In the genomic region with DNA sequence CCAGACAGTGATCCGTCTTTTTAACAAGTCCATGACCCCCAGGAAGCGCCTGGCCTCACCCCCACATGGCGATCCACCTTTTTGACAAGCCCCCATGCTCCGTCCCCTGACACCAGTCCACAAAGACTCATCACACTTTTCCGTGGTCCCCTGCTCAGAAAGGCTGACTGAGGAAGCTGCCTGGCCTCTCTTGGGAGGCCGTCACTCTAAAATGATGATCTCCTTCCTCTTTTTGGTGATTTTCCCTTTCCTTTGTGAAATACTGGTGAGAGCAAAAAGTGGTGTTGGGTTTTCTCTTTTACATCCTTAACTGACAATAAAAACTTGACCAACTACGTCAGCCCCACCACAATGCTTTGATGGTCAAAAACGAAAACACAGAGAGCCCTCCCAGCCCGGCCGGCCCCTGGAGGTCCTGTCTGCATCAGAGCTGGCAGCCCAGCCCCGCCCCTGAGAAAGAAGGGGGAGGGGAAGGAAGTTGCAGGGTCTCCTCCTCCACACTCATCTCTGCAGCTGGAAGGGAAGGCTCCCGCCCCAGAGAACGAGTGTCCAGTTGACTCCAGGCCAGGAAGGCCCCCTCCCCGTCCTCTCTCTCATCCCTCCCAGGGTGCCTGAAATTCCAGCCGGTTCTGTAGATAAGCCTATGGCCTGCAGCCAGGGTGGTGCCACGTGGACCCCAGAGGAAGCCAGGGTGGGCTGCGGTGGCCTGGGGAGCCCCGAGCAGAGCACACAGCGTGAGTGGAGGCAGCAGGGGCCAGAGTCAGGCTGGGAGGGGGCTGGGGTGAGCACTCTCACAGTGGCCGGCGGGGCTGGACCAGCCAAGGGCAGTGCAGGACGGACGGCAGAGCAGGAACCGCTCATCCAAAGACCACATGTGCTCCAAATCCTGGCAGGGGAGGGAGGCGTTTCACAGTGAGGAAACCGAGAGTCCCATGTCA, we compare ENCODE assay signal across 1 cellular context.
TF ChIP-seq lines count a peak whose summit lies in the region.

No MANE protein-coding gene starts in this region.

TF ChIP-seq in SK-N-SH, 30 proteins besides CTCF, POLR2A, EP300 and RAD21 (continued from another document):
- TF ChIP-seq, protein P1, sequence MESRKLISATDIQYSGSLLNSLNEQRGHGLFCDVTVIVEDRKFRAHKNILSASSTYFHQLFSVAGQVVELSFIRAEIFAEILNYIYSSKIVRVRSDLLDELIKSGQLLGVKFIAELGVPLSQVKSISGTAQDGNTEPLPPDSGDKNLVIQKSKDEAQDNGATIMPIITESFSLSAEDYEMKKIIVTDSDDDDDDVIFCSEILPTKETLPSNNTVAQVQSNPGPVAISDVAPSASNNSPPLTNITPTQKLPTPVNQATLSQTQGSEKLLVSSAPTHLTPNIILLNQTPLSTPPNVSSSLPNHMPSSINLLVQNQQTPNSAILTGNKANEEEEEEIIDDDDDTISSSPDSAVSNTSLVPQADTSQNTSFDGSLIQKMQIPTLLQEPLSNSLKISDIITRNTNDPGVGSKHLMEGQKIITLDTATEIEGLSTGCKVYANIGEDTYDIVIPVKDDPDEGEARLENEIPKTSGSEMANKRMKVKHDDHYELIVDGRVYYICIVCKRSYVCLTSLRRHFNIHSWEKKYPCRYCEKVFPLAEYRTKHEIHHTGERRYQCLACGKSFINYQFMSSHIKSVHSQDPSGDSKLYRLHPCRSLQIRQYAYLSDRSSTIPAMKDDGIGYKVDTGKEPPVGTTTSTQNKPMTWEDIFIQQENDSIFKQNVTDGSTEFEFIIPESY (IDR thresholded peaks at IDR 0.05; ENCODE audit: borderline replicate concordance, low read depth), result no peak
- TF ChIP-seq YY1 (IDR thresholded peaks at IDR 0.05; ENCODE audit: low read depth) (no peak), GABPA (IDR thresholded peaks at IDR 0.05; ENCODE audit: low read depth) (no peak), IRF3 (IDR thresholded peaks at IDR 0.05; ENCODE audit: low read depth, low read length) (no peak), GATA2 (CRISPR knock-in tag; IDR thresholded peaks at IDR 0.05) (peak; percentile 83), CHD2 (IDR thresholded peaks at IDR 0.05; ENCODE audit: low read length, partially characterized antibody) (peak; percentile 26), TCF12 (IDR thresholded peaks at IDR 0.05) (no peak), MEF2A (IDR thresholded peaks at IDR 0.05; ENCODE audit: borderline replicate concordance, low read depth) (no peak), ELF1 (IDR thresholded peaks at IDR 0.05) (no peak), EZH2phosphoT487 (IDR thresholded peaks at IDR 0.05; ENCODE audit: borderline replicate concordance, low read depth) (no peak), NFIC (IDR thresholded peaks at IDR 0.05; ENCODE audit: borderline replicate concordance) (no peak), MXI1 (IDR thresholded peaks at IDR 0.05; ENCODE audit: low read depth, low read length) (peak; percentile 53; the same call in 1 of the 2 replicates), RFX5 (IDR thresholded peaks at IDR 0.05; ENCODE audit: low read length) (no peak), FOXM1 (IDR thresholded peaks at IDR 0.05; ENCODE audit: low read depth) (no peak), TAF1 (IDR thresholded peaks at IDR 0.05; ENCODE audit: borderline replicate concordance, low read depth, low read length) (no peak), RCOR1 (IDR thresholded peaks at IDR 0.05; ENCODE audit: low read length) (no peak; the same call in 1 of the 2 replicates), JUND (IDR thresholded peaks at IDR 0.05) (no peak), FOSL2 (IDR thresholded peaks at IDR 0.05; ENCODE audit: borderline replicate concordance, low read depth) (no peak), NRF1 (IDR thresholded peaks at IDR 0.05; ENCODE audit: low read depth, low read length) (no peak), RXRA (IDR thresholded peaks at IDR 0.05; ENCODE audit: borderline replicate concordance, low read depth) (no peak), FOXJ3 (CRISPR knock-in tag; IDR thresholded peaks at IDR 0.05) (0 out of 2 replicates have a peak, but pooled peaks have one; percentile 13), SIN3A (IDR thresholded peaks at IDR 0.05; ENCODE audit: borderline replicate concordance, low read depth, low read length) (no peak), REST (IDR thresholded peaks at IDR 0.05; ENCODE audit: low read depth, low read length) (no peak), TEAD4 (IDR thresholded peaks at IDR 0.05; ENCODE audit: borderline replicate concordance, insufficient read depth) (no peak), PBX3 (IDR thresholded peaks at IDR 0.05) (no peak), USF1 (IDR thresholded peaks at IDR 0.05; ENCODE audit: borderline replicate concordance, low read depth) (no peak), POLR2AphosphoS5 (IDR thresholded peaks at IDR 0.05; ENCODE audit: low read depth, low read length) (no peak)
- TF ChIP-seq, protein P2, sequence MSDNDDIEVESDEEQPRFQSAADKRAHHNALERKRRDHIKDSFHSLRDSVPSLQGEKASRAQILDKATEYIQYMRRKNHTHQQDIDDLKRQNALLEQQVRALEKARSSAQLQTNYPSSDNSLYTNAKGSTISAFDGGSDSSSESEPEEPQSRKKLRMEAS (IDR thresholded peaks at IDR 0.05; ENCODE audit: low read depth), result no peak
TF ChIP-seq in SK-N-SH: peak in this region for 4.
